In genomic region chr2:70632966-70633365, GRCh38 we compare ENCODE assay signal across 23 cellular contexts.
"Had no signal": no experiment of that assay in that cellular context is flagged by ENCODE, and none has a peak within 500 bp of the region (broad histone marks: within the 10 kb centered on the region; RNA-seq: fewer than 3 reads in every experiment).

No MANE protein-coding gene starts in this region.

- DNase-seq: islet precursor cell; left ventricle myocardium inferior; mesendoderm; naive B cell; natural killer cell; nephron progenitor cell; occipital lobe; retina; right cardiac atrium; stimulated activated CD4-positive, alpha-beta T cell treated with anti-CD3 and anti-CD28 coated beads, Interleukin-4, amount 100 ng/mL, for 24 hours; stimulated activated naive CD4-positive, alpha-beta T cell; tibial artery; trophoblast cell; upper lobe of right lung had no signal

- H3K27ac ChIP-seq: left ventricle myocardium inferior, neural progenitor cell, neutrophil, parathyroid adenoma, skin epidermis, suprapubic skin, thoracic aorta, tibial artery, upper lobe of right lung had no signal

- H3K4me3 ChIP-seq: left ventricle myocardium inferior, lung, neural progenitor cell, skin epidermis, suprapubic skin, thoracic aorta, tibial artery, upper lobe of right lung had no signal

- H3K9ac ChIP-seq: neural progenitor cell, parathyroid adenoma had no signal

- ATAC-seq: natural killer cell; right cardiac atrium; sciatic nerve; stimulated activated effector memory CD8-positive, alpha-beta T cell treated with anti-CD3 and anti-CD28 coated beads, Interleukin-12 subunit alpha, Interleukin-12 subunit beta, amount 100 ng/mL, for 72 hours; upper lobe of right lung had no signal

- H3K79me2 ChIP-seq: parathyroid adenoma had no signal

- H3K4me1 ChIP-seq: left ventricle myocardium inferior, neural progenitor cell, parathyroid adenoma, suprapubic skin, tibial artery, upper lobe of right lung had no signal

- H3K36me3 ChIP-seq: left ventricle myocardium inferior, neural progenitor cell, neutrophil, suprapubic skin, thoracic aorta, tibial artery, upper lobe of right lung had no signal

- H3K9me3 ChIP-seq: neutrophil, thoracic aorta, upper lobe of right lung had no signal

- H3K27me3 ChIP-seq: neutrophil, tibial artery, upper lobe of right lung had no signal

- H2AFZ ChIP-seq: neural progenitor cell, parathyroid adenoma had no signal

- H3K4me2 ChIP-seq: neural progenitor cell had no signal
